In genomic region chr18:48843162-48843561, GRCh38 we compare ENCODE assay signal across 12 cellular contexts.
DNase-seq lines count a peak whose midpoint lies in the region; ATAC-seq lines count a peak whose summit lies in the region.
"Had no signal": no experiment of that assay in that cellular context is flagged by ENCODE, and none has a peak within 500 bp of the region (broad histone marks: within the 10 kb centered on the region; RNA-seq: fewer than 3 reads in every experiment).

No MANE protein-coding gene starts in this region.

- CTCF ChIA-PET in activated naive CD4-positive, alpha-beta T cell treated with anti-CD3 and anti-CD28 coated beads, Interleukin-2, amount 10 ng/mL, durations not matched to agents 7 days and 5 days (lab: Charles Lee): interaction anchor here (1.3 kb wide), 2 partner anchors 17 to 64 kb away, joined by 3 read pairs; no protein-coding TSS in a partner anchor

- no peak overlapping the region for H3K27ac ChIP-seq in mesendoderm (ENCODE audit: low read depth, low read length)
- peak overlapping the region; percentile 46 for H3K27ac ChIP-seq in thymus (ENCODE audit: low read depth)

- H3K9me3 ChIP-seq in thymus (ENCODE audit: control insufficient read depth): no peaks in the 10 kb centered on the region

- H3K36me3 Mint-ChIP-seq in activated naive CD4-positive, alpha-beta T cell treated with anti-CD3 and anti-CD28 coated beads, Interleukin-2, amount 10 ng/mL, durations not matched to agents 7 days and 5 days: no peaks in the 10 kb centered on the region
- no peaks in the 10 kb centered on the region for H3K36me3 Mint-ChIP-seq in activated T-helper 2 cell treated with anti-CD3 and anti-CD28 coated beads, Interferon-gamma antibody, Interleukin-2, Interleukin-4, amounts not matched to agents 10 μg/mL and 5 μg/mL and 100 μg/mL, durations not matched to agents 14 hours and 24 hours and 36 hours (ENCODE audit: low read depth)
- H3K36me3 Mint-ChIP-seq: memory B cell had no signal

- no peak overlapping the region for H4K5ac ChIP-seq in mesendoderm (ENCODE audit: low read length)

- no peak overlapping the region for H3K4me3 Mint-ChIP-seq in activated naive CD4-positive, alpha-beta T cell treated with anti-CD3 and anti-CD28 coated beads, Interleukin-2, amount 10 ng/mL, durations not matched to agents 7 days and 5 days
- H3K4me3 Mint-ChIP-seq in activated T-helper 2 cell treated with anti-CD3 and anti-CD28 coated beads, Interferon-gamma antibody, Interleukin-2, Interleukin-4, amounts not matched to agents 10 μg/mL and 5 μg/mL and 100 μg/mL, durations not matched to agents 14 hours and 24 hours and 36 hours (ENCODE audit: low read depth): no peak overlapping the region
- H3K4me3 Mint-ChIP-seq: memory B cell had no signal

- H3K36me3 ChIP-seq in mesendoderm (ENCODE audit: control insufficient read depth, insufficient read depth, low read length) (no peaks in the 10 kb centered on the region), thymus (ENCODE audit: control insufficient read depth, insufficient read depth) (no peaks in the 10 kb centered on the region)

- peak overlapping the region; percentile 66 for H2BK5ac ChIP-seq in mesendoderm (ENCODE audit: low read length)

- H3K56ac ChIP-seq in mesendoderm (ENCODE audit: low read length): peak overlapping the region; percentile 67

- H3K4me2 ChIP-seq in mesendoderm (ENCODE audit: low read length): no peak overlapping the region

- no peak for DNase-seq in activated naive CD4-positive, alpha-beta T cell treated with anti-CD3 and anti-CD28 coated beads, Interleukin-2, amount 10 ng/mL, durations not matched to agents 7 days and 5 days
- DNase-seq in activated naive CD4-positive, alpha-beta T cell (lab: John Stamatoyannopoulos, UW): no peak
- no peak for DNase-seq in activated T-helper 2 cell treated with anti-CD3 and anti-CD28 coated beads, Interferon-gamma antibody, Interleukin-2, Interleukin-4, amounts not matched to agents 10 μg/mL and 5 μg/mL and 100 μg/mL, durations not matched to agents 14 hours and 24 hours and 36 hours (ENCODE audit: low spot score)
- DNase-seq in mesendoderm (no peak), NCI-H446 (lab: John Stamatoyannopoulos, UW) (no peak)
- no peak for DNase-seq in activated CD4-positive, CD25-positive, alpha-beta regulatory T cell treated with anti-CD3 and anti-CD28 coated beads, Interleukin-2, amount 50 U/mL, for 72 hours
- DNase-seq: NCI-H1092 treated with DMSO at 0.1 percent for 48 hours, NCI-H524 treated with DMSO at 0.1 percent for 48 hours, SIG-M5 had no signal

- H3K23ac ChIP-seq in mesendoderm (ENCODE audit: low read length): peak overlapping the region; percentile 86

- no peak for ATAC-seq in HG03378 (IDR thresholded peaks at IDR 0.05; ENCODE audit: unreplicated experiment)

- H3K27me3 ChIP-seq in mesendoderm (ENCODE audit: insufficient read depth, low read length, poor library complexity) (no peaks in the 10 kb centered on the region), thymus (ENCODE audit: control insufficient read depth, insufficient read depth) (no peaks in the 10 kb centered on the region)

- intact Hi-C loops in activated T-helper 2 cell treated with anti-CD3 and anti-CD28 coated beads, Interferon-gamma antibody, Interleukin-2, Interleukin-4, amounts not matched to agents 10 μg/mL and 5 μg/mL and 100 μg/mL, durations not matched to agents 14 hours and 24 hours and 36 hours (cut with micrococcal nuclease): no loop called here

- peaks cover 3% of the 10 kb centered on the region for H3K9me3 Mint-ChIP-seq in activated naive CD4-positive, alpha-beta T cell treated with anti-CD3 and anti-CD28 coated beads, Interleukin-2, amount 10 ng/mL, durations not matched to agents 7 days and 5 days
- H3K9me3 Mint-ChIP-seq in activated T-helper 2 cell treated with anti-CD3 and anti-CD28 coated beads, Interferon-gamma antibody, Interleukin-2, Interleukin-4, amounts not matched to agents 10 μg/mL and 5 μg/mL and 100 μg/mL, durations not matched to agents 14 hours and 24 hours and 36 hours: no peaks in the 10 kb centered on the region

- peak overlapping the region; percentile 39 for H2BK120ac ChIP-seq in mesendoderm (ENCODE audit: low read depth, low read length)

- H2AK5ac ChIP-seq in mesendoderm (ENCODE audit: low read length): peak overlapping the region; percentile 86

- H3K27ac Mint-ChIP-seq in activated naive CD4-positive, alpha-beta T cell treated with anti-CD3 and anti-CD28 coated beads, Interleukin-2, amount 10 ng/mL, durations not matched to agents 7 days and 5 days: peak overlapping the region; percentile 79
- peak overlapping the region; percentile 61 for H3K27ac Mint-ChIP-seq in activated T-helper 2 cell treated with anti-CD3 and anti-CD28 coated beads, Interferon-gamma antibody, Interleukin-2, Interleukin-4, amounts not matched to agents 10 μg/mL and 5 μg/mL and 100 μg/mL, durations not matched to agents 14 hours and 24 hours and 36 hours
- H3K27ac Mint-ChIP-seq: memory B cell had no signal

- no peaks in the 10 kb centered on the region for H3K79me2 ChIP-seq in mesendoderm (ENCODE audit: control insufficient read depth, insufficient read depth, low read length)

- H3K4me3 ChIP-seq in mesendoderm (ENCODE audit: low read length) (no peak overlapping the region), thymus (ENCODE audit: low read length) (no peak overlapping the region)

- no peak overlapping the region for H2BK15ac ChIP-seq in mesendoderm (replicated peaks; ENCODE audit: low read depth)

- H3K79me1 ChIP-seq in mesendoderm (ENCODE audit: low read length): no peaks in the 10 kb centered on the region

- H3K4ac ChIP-seq in mesendoderm (ENCODE audit: low read depth, low read length): no peak overlapping the region

- peaks cover 62% of the 10 kb centered on the region for H3K4me1 Mint-ChIP-seq in activated naive CD4-positive, alpha-beta T cell treated with anti-CD3 and anti-CD28 coated beads, Interleukin-2, amount 10 ng/mL, durations not matched to agents 7 days and 5 days
- H3K4me1 Mint-ChIP-seq in activated T-helper 2 cell treated with anti-CD3 and anti-CD28 coated beads, Interferon-gamma antibody, Interleukin-2, Interleukin-4, amounts not matched to agents 10 μg/mL and 5 μg/mL and 100 μg/mL, durations not matched to agents 14 hours and 24 hours and 36 hours (ENCODE audit: low read depth): peaks cover 41% of the 10 kb centered on the region

- peaks cover 22% of the 10 kb centered on the region for H3K27me3 Mint-ChIP-seq in activated naive CD4-positive, alpha-beta T cell treated with anti-CD3 and anti-CD28 coated beads, Interleukin-2, amount 10 ng/mL, durations not matched to agents 7 days and 5 days
- peaks cover 2% of the 10 kb centered on the region for H3K27me3 Mint-ChIP-seq in activated T-helper 2 cell treated with anti-CD3 and anti-CD28 coated beads, Interferon-gamma antibody, Interleukin-2, Interleukin-4, amounts not matched to agents 10 μg/mL and 5 μg/mL and 100 μg/mL, durations not matched to agents 14 hours and 24 hours and 36 hours (ENCODE audit: low read depth)

- peak overlapping the region; percentile 13 for H3K9ac ChIP-seq in mesendoderm (ENCODE audit: low read length)

- no peak overlapping the region for H4K8ac ChIP-seq in mesendoderm (ENCODE audit: low read depth, low read length)

- H3K18ac ChIP-seq in mesendoderm (ENCODE audit: low read length): no peak overlapping the region

- WGBS in mesendoderm (ENCODE audit: extremely low coverage, insufficient coverage, low lambda C conversion rate): no CpG with 5 or more reads among the region's 8 CpGs
- 93% methylated on average over 8 of the region's 8 CpGs for WGBS in thymus

- H3K4me1 ChIP-seq in mesendoderm (ENCODE audit: control insufficient read depth, low read depth, low read length) (peaks cover 20% of the 10 kb centered on the region), thymus (ENCODE audit: control insufficient read depth, insufficient read depth, low read length) (peaks cover 11% of the 10 kb centered on the region)
